In the genomic region with DNA sequence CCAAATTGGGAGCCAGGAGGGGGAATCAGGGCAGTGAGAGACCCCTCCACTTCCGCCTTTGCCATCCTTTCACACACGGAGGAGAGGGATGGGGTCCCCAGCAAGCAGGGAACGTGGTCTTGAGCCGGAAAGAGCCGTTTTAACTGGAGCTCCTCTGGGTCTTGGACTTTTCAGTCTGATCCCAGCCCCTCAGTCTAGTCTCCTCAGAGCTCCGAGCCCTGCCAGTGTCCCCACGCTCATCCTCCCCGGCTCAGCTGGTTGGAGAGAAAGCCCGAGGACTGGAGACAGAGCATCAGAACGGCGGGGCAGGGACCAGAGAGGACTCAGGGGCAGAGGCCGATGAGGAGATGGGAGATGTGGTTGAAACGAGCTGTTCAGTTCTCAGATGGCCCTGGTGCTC, we compare ENCODE assay signal across 8 cellular contexts. TPM values are rescaled to one million over a fixed set of nuclear protein-coding genes. Genes with fewer than 3 reads are reported as not detected.
A peak's percentile ranks its signal among the peaks of the same experiment; 100 is the strongest.
DNase-seq lines count a peak whose midpoint lies in the region; ATAC-seq and TF ChIP-seq lines count a peak whose summit lies in the region.

No MANE protein-coding gene starts in this region.

- no peaks in the 10 kb centered on the region for H3K36me3 Mint-ChIP-seq in activated CD4-positive, alpha-beta T cell treated with anti-CD3 and anti-CD28 coated beads, Interleukin-2, amount 10 ng/mL, durations not matched to agents 7 days and 5 days (ENCODE audit: low read depth)

- POLR2A ChIA-PET in activated CD4-positive, alpha-beta T cell treated with anti-CD3 and anti-CD28 coated beads, Interleukin-2, amount 10 ng/mL, durations not matched to agents 7 days and 5 days (lab: Charles Lee): no interaction called here

- H3K9me3 ChIP-seq in SU-DHL-6 (ENCODE audit: insufficient read depth, low read length) (no peaks in the 10 kb centered on the region), fibroblast of lung (ENCODE audit: control insufficient read depth, insufficient read depth, low read depth, low read length) (no peaks in the 10 kb centered on the region), stomach (no peaks in the 10 kb centered on the region)

- intact Hi-C loops in stomach (cut with DNase I; ENCODE audit: low total_unique reads): no loop called here

- H3K9ac ChIP-seq in SU-DHL-6 (ENCODE audit: low read length) (0 out of 2 replicates have a peak overlapping the region, but pooled peaks have one; percentile 13), fibroblast of lung (ENCODE audit: insufficient read depth, low read length) (no peak overlapping the region)

- WGBS in stomach, 5 donors: 47 to 57% (median 54%) methylated on average over 11 to 13 of the region's 13 CpGs

- H3K27me3 Mint-ChIP-seq in activated CD4-positive, alpha-beta T cell treated with anti-CD3 and anti-CD28 coated beads, Interleukin-2, amount 10 ng/mL, durations not matched to agents 7 days and 5 days: peaks cover 3% of the 10 kb centered on the region

- H3K4me2 ChIP-seq in SU-DHL-6 (ENCODE audit: low read depth, low read length, poor library complexity, severe bottlenecking) (peak overlapping the region; percentile 39), fibroblast of lung (ENCODE audit: extremely low read depth, insufficient read depth, low read length) (no peak overlapping the region)

- H3K27ac ChIP-seq in SU-DHL-6 (ENCODE audit: low read depth, low read length) (no peak overlapping the region), fibroblast of lung (ENCODE audit: insufficient read depth, low read length) (no peak overlapping the region), stomach (peak overlapping the region in 1 of 5 donors; percentile 23)

- ATAC-seq in left lobe of liver: no peak

- H3K9me2 ChIP-seq in SU-DHL-6 (replicated peaks; ENCODE audit: insufficient read depth, low read length): no peaks in the 10 kb centered on the region

- H3K4me1 ChIP-seq in fibroblast of lung (ENCODE audit: control insufficient read depth, extremely low read depth, insufficient read depth, low read length) (peaks cover 2% of the 10 kb centered on the region), stomach (peaks cover 9 to 13% (median 12%) of the 10 kb centered on the region in 4 donors)

- H2AFZ ChIP-seq in SU-DHL-6 (ENCODE audit: low read depth, low read length, severe bottlenecking) (no peak overlapping the region), fibroblast of lung (ENCODE audit: low read length) (peak overlapping the region; percentile 20)

- no peaks in the 10 kb centered on the region for H3K9me3 Mint-ChIP-seq in activated CD4-positive, alpha-beta T cell treated with anti-CD3 and anti-CD28 coated beads, Interleukin-2, amount 10 ng/mL, durations not matched to agents 7 days and 5 days

- CTCF ChIA-PET in activated CD4-positive, alpha-beta T cell treated with anti-CD3 and anti-CD28 coated beads, Interleukin-2, amount 10 ng/mL, durations not matched to agents 7 days and 5 days (lab: Charles Lee): interaction anchor here (0.6 to 2.4 kb wide), 8 partner anchors 12 to 326 kb away, joined by 3 to 12 read pairs (median 3); no protein-coding TSS in a partner anchor

- no peak for TF ChIP-seq EP300 in stomach (IDR thresholded peaks at IDR 0.05)

- H3K27me3 ChIP-seq in SU-DHL-6 (ENCODE audit: low read length): no peaks in the 10 kb centered on the region
- peaks cover 18% of the 10 kb centered on the region for H3K27me3 ChIP-seq in fibroblast of lung (ENCODE audit: control insufficient read depth, insufficient read depth, low read length)
- peaks cover 0 to 31% (median 0%) of the 10 kb centered on the region in 3 donors for H3K27me3 ChIP-seq in stomach

- peaks cover 8% of the 10 kb centered on the region for H3K4me1 Mint-ChIP-seq in activated CD4-positive, alpha-beta T cell treated with anti-CD3 and anti-CD28 coated beads, Interleukin-2, amount 10 ng/mL, durations not matched to agents 7 days and 5 days

- TF ChIP-seq CTCF in SU-DHL-6 (IDR thresholded peaks at IDR 0.05; ENCODE audit: insufficient read depth, low read length, poor library complexity, severe bottlenecking): no peak
- TF ChIP-seq CTCF in fibroblast of lung (conservative IDR thresholded peaks at IDR 0.05 in 1 of 2, IDR thresholded peaks at IDR 0.05 in 1 of 2; ENCODE audit: low read depth in 1 of 2, low read length in 2 of 2): no peak
- TF ChIP-seq CTCF in stomach (IDR thresholded peaks at IDR 0.05): no peak

- H3K79me2 ChIP-seq in SU-DHL-6 (ENCODE audit: insufficient read depth, low read length) (no peaks in the 10 kb centered on the region), fibroblast of lung (ENCODE audit: control insufficient read depth, insufficient read depth, low read length) (no peaks in the 10 kb centered on the region)

- no peak overlapping the region for H3K4me3 ChIP-seq in SU-DHL-6 (ENCODE audit: insufficient read depth, low read length, poor library complexity, severe bottlenecking)
- no peak overlapping the region for H3K4me3 ChIP-seq in fibroblast of lung (replicated peaks in 1 of 4; ENCODE audit: control extremely low read depth in 1 of 4, insufficient read depth in 1 of 4, low read depth in 3 of 4, low read length in 4 of 4)
- H3K4me3 ChIP-seq in stomach: peak overlapping the region; percentile 39 to 54 (median 50)

- H3K4me3 Mint-ChIP-seq in activated CD4-positive, alpha-beta T cell treated with anti-CD3 and anti-CD28 coated beads, Interleukin-2, amount 10 ng/mL, durations not matched to agents 7 days and 5 days: peak overlapping the region; percentile 64

- peak overlapping the region; percentile 70 for H3K27ac Mint-ChIP-seq in activated CD4-positive, alpha-beta T cell treated with anti-CD3 and anti-CD28 coated beads, Interleukin-2, amount 10 ng/mL, durations not matched to agents 7 days and 5 days

- no peaks in the 10 kb centered on the region for H3K36me3 ChIP-seq in SU-DHL-6 (ENCODE audit: low read length)
- no peaks in the 10 kb centered on the region for H3K36me3 ChIP-seq in fibroblast of lung (ENCODE audit: control insufficient read depth, insufficient read depth, low read length)
- no peaks in the 10 kb centered on the region for H3K36me3 ChIP-seq in stomach

- TF ChIP-seq POLR2A in stomach (IDR thresholded peaks at IDR 0.05): no peak

- no peak for DNase-seq in activated CD4-positive, alpha-beta T cell treated with anti-CD3 and anti-CD28 coated beads, Interleukin-2, amount 10 ng/mL, durations not matched to agents 7 days and 5 days
- no peak for DNase-seq in activated CD4-positive, alpha-beta T cell treated with anti-CD3 and anti-CD28 coated beads for 1 hour
- no peak for DNase-seq in fibroblast of lung (ENCODE audit: low read depth in 2 of 2)
- no peak for DNase-seq in stomach
- DNase-seq in SHP77 treated with DMSO at 0.1 percent for 48 hours (lab: John Stamatoyannopoulos, UW): no peak
- DNase-seq in COR-L47 (lab: John Stamatoyannopoulos, UW): no peak
- no peak for DNase-seq in left lobe of liver (ENCODE audit: low spot score)

- H4K20me1 ChIP-seq in SU-DHL-6 (ENCODE audit: low read depth, low read length) (no peaks in the 10 kb centered on the region), fibroblast of lung (ENCODE audit: control insufficient read depth, extremely low read depth, insufficient read depth, low read length) (no peaks in the 10 kb centered on the region)

- no peaks in the 10 kb centered on the region for H3F3A ChIP-seq in SU-DHL-6 (ENCODE audit: insufficient read depth)

RNA-seq across cellular contexts. Expression of gene OTOF, which starts 26.1 kb away (rescaled TPM):
- total RNA-seq in activated CD4-positive, alpha-beta T cell treated with anti-CD3 and anti-CD28 coated beads, Interleukin-2, amount 10 ng/mL, durations not matched to agents 7 days and 5 days: 10 to 100 TPM; 11.7 to 12.3 TPM
- total RNA-seq in fibroblast of lung: not detected in 2 replicates
- not detected in 2 replicates for polyA plus RNA-seq in fibroblast of lung
- polyA plus RNA-seq in fibroblast of lung (2012): not detected in 2 replicates
- not detected in 2 replicates for polyA minus RNA-seq in fibroblast of lung (ENCODE audit: low replicate concordance)
- total RNA-seq in stomach: 1 to 10 TPM in 1 of 5 donors, under 1 TPM in 2, not detected in 2; 0.29 to 3.6 (median 0.37) TPM
- polyA plus RNA-seq in stomach: under 1 TPM in 2 of 3 donors, not detected in 1; 0.06 to 0.18 TPM
- total RNA-seq in left lobe of liver: 0.05 TPM

Comparison
In these comparisons a context has a peak if more than half of its experiments do, and no peak if none do; other contexts are left out.
1. H3K4me3 ChIP-seq: peak in stomach (4 of 4); none in SU-DHL-6 (single experiment) and fibroblast of lung (0 of 4).